9 cellular contexts compared by ENCODE assay signal in genomic region chr2:30139131-30139870, GRCh38.
DNase-seq lines count a peak whose midpoint lies in the region; ATAC-seq lines count a peak whose summit lies in the region.
"Had no signal": no experiment of that assay in that cellular context is flagged by ENCODE, and none has a peak within 500 bp of the region (broad histone marks: within the 10 kb centered on the region; RNA-seq: fewer than 3 reads in every experiment).

No MANE protein-coding gene starts in this region.

- no peak overlapping the region for H3K4me3 Mint-ChIP-seq in T-helper 1 cell treated with Interleukin-12 subunit alpha and Interleukin-12 subunit beta and Interleukin-4 antibody, amounts not matched to agents 30 μg/mL and 1 μg/mL, for 36 hours

- ATAC-seq in GM19025 (IDR thresholded peaks at IDR 0.05; ENCODE audit: low read depth, unreplicated experiment) (peak; percentile 71), HG02759 (IDR thresholded peaks at IDR 0.05; ENCODE audit: unreplicated experiment) (peak; percentile 79)

- no peaks in the 10 kb centered on the region for H3K36me3 Mint-ChIP-seq in T-helper 1 cell treated with Interleukin-12 subunit alpha and Interleukin-12 subunit beta and Interleukin-4 antibody, amounts not matched to agents 30 μg/mL and 1 μg/mL, for 36 hours (ENCODE audit: low read depth)

- H3K27ac Mint-ChIP-seq in T-helper 1 cell treated with Interleukin-12 subunit alpha and Interleukin-12 subunit beta and Interleukin-4 antibody, amounts not matched to agents 30 μg/mL and 1 μg/mL, for 36 hours: peak overlapping the region; percentile 58

- peak; percentile 14 to 27 for DNase-seq in stimulated activated CD4-positive, alpha-beta T cell treated with anti-CD3 and anti-CD28 coated beads, Interleukin-15, amount 100 ng/mL, for 48 hours (ENCODE audit: low read depth in 2 of 2)
- DNase-seq in NCI-H1105 treated with DMSO at 0.1 percent for 48 hours (lab: John Stamatoyannopoulos, UW) (no peak), hippocampal formation (lab: John Stamatoyannopoulos, UW) (no peak), NCI-H2029 (lab: John Stamatoyannopoulos, UW) (no peak), AG08396 (ENCODE audit: low spot score) (no peak)
- DNase-seq: mesenchymal stem cell had no signal

- H3K4me1 Mint-ChIP-seq in T-helper 1 cell treated with Interleukin-12 subunit alpha and Interleukin-12 subunit beta and Interleukin-4 antibody, amounts not matched to agents 30 μg/mL and 1 μg/mL, for 36 hours (ENCODE audit: low read depth): peaks cover 6% of the 10 kb centered on the region

- peaks cover 10% of the 10 kb centered on the region for H3K27me3 Mint-ChIP-seq in T-helper 1 cell treated with Interleukin-12 subunit alpha and Interleukin-12 subunit beta and Interleukin-4 antibody, amounts not matched to agents 30 μg/mL and 1 μg/mL, for 36 hours (ENCODE audit: low read depth)

- H3K9me3 Mint-ChIP-seq in T-helper 1 cell treated with Interleukin-12 subunit alpha and Interleukin-12 subunit beta and Interleukin-4 antibody, amounts not matched to agents 30 μg/mL and 1 μg/mL, for 36 hours: no peaks in the 10 kb centered on the region

Comparison
In these comparisons a context has a peak if more than half of its experiments do, and no peak if none do; other contexts are left out.
1. DNase-seq: peak in stimulated activated CD4-positive, alpha-beta T cell treated with anti-CD3 and anti-CD28 coated beads, Interleukin-15, amount 100 ng/mL, for 48 hours (2 of 2); none in NCI-H1105 treated with DMSO at 0.1 percent for 48 hours (single experiment), hippocampal formation (0 of 2), NCI-H2029 (single experiment) and AG08396 (single experiment).